ENCODE assay signal across 7 cellular contexts in the genomic region with DNA sequence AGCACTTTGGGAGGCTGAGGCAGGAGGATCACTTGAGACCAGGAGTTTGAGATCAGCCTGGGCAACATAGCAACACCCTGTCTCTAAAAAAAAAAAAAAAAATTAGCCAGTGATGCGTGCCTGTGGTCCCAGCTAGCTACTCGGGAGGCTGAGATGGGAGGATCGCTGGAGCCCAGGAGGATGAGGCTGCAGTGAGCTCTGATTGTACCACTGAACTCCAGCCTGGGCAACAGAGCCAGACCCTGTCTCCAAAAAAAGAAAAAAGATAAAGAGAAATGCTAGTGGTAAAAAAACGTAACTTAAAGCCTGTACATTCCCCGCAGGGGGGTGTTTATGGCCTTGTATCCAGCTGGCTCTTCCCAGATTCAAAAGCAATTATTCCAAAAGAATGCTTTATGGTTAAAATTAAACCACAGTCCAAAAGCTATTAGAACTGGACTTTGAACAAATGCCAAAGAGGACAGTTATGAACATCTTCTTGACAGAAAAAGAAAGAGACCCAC. TPM values are rescaled to one million over a fixed set of nuclear protein-coding genes. Genes with fewer than 3 reads are reported as not detected.
DNase-seq lines count a peak whose midpoint lies in the region; ATAC-seq and TF ChIP-seq lines count a peak whose summit lies in the region.

No MANE protein-coding gene starts in this region.

- no peak for TF ChIP-seq POLR2A in gastroesophageal sphincter (IDR thresholded peaks at IDR 0.05)

- ATAC-seq in gastroesophageal sphincter (no peak), GM18873 (IDR thresholded peaks at IDR 0.05; ENCODE audit: low FRiP score, unreplicated experiment) (no peak)

- TF ChIP-seq EP300 in gastroesophageal sphincter (IDR thresholded peaks at IDR 0.05) = no peak

- TF ChIP-seq CTCF in HEK293 (tag by site-specific recombination; IDR thresholded peaks at IDR 0.05) (no peak), VCaP (conservative IDR thresholded peaks at IDR 0.05) (no peak), gastroesophageal sphincter (IDR thresholded peaks at IDR 0.05) (no peak), smooth muscle cell (IDR thresholded peaks at IDR 0.05; ENCODE audit: borderline replicate concordance, insufficient read depth, poor library complexity, severe bottlenecking) (no peak)

- no peak for DNase-seq in smooth muscle cell (lab: John Stamatoyannopoulos, UW; ENCODE audit: unreplicated experiment)
- DNase-seq in NOMO-1 treated with dmso at 0.1 percent for 144 hours (lab: John Stamatoyannopoulos, UW; ENCODE audit: unreplicated experiment) = no peak
- no peak for DNase-seq in amniotic stem cell (lab: John Stamatoyannopoulos, UW)

- H3K9ac ChIP-seq in smooth muscle cell (ENCODE audit: low read depth) = peak overlapping the region; percentile 65

- H3K9me3 ChIP-seq in HEK293 (ENCODE audit: control insufficient read depth, insufficient read depth, low read depth, low read length) (no peaks in the 10 kb centered on the region), gastroesophageal sphincter (no peaks in the 10 kb centered on the region), smooth muscle cell (replicated peaks; ENCODE audit: low read depth) (no peaks in the 10 kb centered on the region)

- H3K4me2 ChIP-seq in smooth muscle cell = peak overlapping the region; percentile 87

- H3K4me3 ChIP-seq in HEK293 (ENCODE audit: low read depth, low read length) (peak overlapping the region; percentile 66), gastroesophageal sphincter (peak overlapping the region; percentile 68 to 78), smooth muscle cell (peak overlapping the region; percentile 71)

- no peaks in the 10 kb centered on the region for H3K36me3 ChIP-seq in HEK293 (ENCODE audit: control insufficient read depth in 2 of 2, insufficient read depth in 1 of 2, low read length in 2 of 2)
- peaks cover 0 to 10% of the 10 kb centered on the region in 2 donors for H3K36me3 ChIP-seq in gastroesophageal sphincter
- H3K36me3 ChIP-seq in smooth muscle cell (ENCODE audit: low read depth) = no peaks in the 10 kb centered on the region

- H3K4me1 ChIP-seq in HEK293 (ENCODE audit: control insufficient read depth, insufficient read depth, low read length) = no peaks in the 10 kb centered on the region; the same call in 1 of the 2 replicates
- H3K4me1 ChIP-seq in gastroesophageal sphincter = peaks cover 0 to 32% (median 0%) of the 10 kb centered on the region in 3 donors
- no peaks in the 10 kb centered on the region for H3K4me1 ChIP-seq in smooth muscle cell (ENCODE audit: low read depth)

- H2AFZ ChIP-seq in smooth muscle cell (ENCODE audit: low read depth) = peak overlapping the region; percentile 83

- POLR2A ChIA-PET in HEK293 (lab: Yijun Ruan, JAX) = interaction anchor here (0.9 to 1.8 kb wide), 6 partner anchors 38 to 105 kb away, joined by 3 to 10 read pairs (median 5); a partner anchor contains a TSS

- 33 to 37% methylated on average over 2 to 3 of the region's 5 CpGs for WGBS in gastroesophageal sphincter (ENCODE audit: low coverage in 1 of 2), 2 donors
- WGBS in smooth muscle cell (ENCODE audit: low lambda C conversion rate) = 68% methylated on average over 5 of the region's 5 CpGs

- H3K27me3 ChIP-seq in gastroesophageal sphincter (no peaks in the 10 kb centered on the region), smooth muscle cell (ENCODE audit: low read depth) (no peaks in the 10 kb centered on the region)

- no peaks in the 10 kb centered on the region for H3K79me2 ChIP-seq in smooth muscle cell (ENCODE audit: low read depth)

- no peaks in the 10 kb centered on the region for H4K20me1 ChIP-seq in smooth muscle cell (ENCODE audit: low read depth)

- H3F3A ChIP-seq in smooth muscle cell (ENCODE audit: low read depth) = no peaks in the 10 kb centered on the region

- H3K27ac ChIP-seq in HEK293 (ENCODE audit: extremely low read depth, low read depth, low read length) (no peak overlapping the region; the same call in 1 of the 2 replicates), VCaP (peak overlapping the region; percentile 96), gastroesophageal sphincter (peak overlapping the region; percentile 16 to 86 (median 82)), smooth muscle cell (ENCODE audit: low read depth) (peak overlapping the region; percentile 52)

- CTCF ChIA-PET in HEK293 (lab: Yijun Ruan, JAX) = interaction anchor here (0.6 to 5.4 kb wide), 36 partner anchors 9 to 327 kb away, joined by 3 to 45 read pairs (median 5); a partner anchor contains a TSS

TF ChIP-seq in HEK293, 187 proteins besides CTCF, POLR2A, EP300 and RAD21:
- TF ChIP-seq ZNF473 (tag by site-specific recombination; IDR thresholded peaks at IDR 0.05) (no peak), ZNF654 (tag by site-specific recombination; IDR thresholded peaks at IDR 0.05; ENCODE audit: low read depth) (no peak), ZSCAN30 (tag by site-specific recombination; IDR thresholded peaks at IDR 0.05) (no peak), ZNF221 (tag by site-specific recombination; IDR thresholded peaks at IDR 0.05; ENCODE audit: borderline replicate concordance) (no peak), ZNF121 (tag by site-specific recombination; IDR thresholded peaks at IDR 0.05) (peak; percentile 93), HOXC10 (CRISPR knock-in tag; IDR thresholded peaks at IDR 0.05) (no peak), ZNF501 (tag by site-specific recombination; IDR thresholded peaks at IDR 0.05) (no peak), ZIC2 (tag by site-specific recombination; IDR thresholded peaks at IDR 0.05) (peak; percentile 55), ZNF341 (tag by site-specific recombination; IDR thresholded peaks at IDR 0.05; ENCODE audit: low read depth) (peak; percentile 59)
- TF ChIP-seq, protein P1, sequence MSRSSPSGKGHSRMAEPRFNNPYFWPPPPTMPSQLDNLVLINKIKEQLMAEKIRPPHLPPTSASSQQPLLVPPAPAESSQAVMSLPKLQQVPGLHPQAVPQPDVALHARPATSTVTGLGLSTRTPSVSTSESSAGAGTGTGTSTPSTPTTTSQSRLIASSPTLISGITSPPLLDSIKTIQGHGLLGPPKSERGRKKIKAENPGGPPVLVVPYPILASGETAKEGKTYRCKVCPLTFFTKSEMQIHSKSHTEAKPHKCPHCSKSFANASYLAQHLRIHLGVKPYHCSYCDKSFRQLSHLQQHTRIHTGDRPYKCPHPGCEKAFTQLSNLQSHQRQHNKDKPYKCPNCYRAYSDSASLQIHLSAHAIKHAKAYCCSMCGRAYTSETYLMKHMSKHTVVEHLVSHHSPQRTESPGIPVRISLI (tag by site-specific recombination; IDR thresholded peaks at IDR 0.05) = peak; percentile 50; the same call in 1 of the 2 replicates
- TF ChIP-seq, protein P2, sequence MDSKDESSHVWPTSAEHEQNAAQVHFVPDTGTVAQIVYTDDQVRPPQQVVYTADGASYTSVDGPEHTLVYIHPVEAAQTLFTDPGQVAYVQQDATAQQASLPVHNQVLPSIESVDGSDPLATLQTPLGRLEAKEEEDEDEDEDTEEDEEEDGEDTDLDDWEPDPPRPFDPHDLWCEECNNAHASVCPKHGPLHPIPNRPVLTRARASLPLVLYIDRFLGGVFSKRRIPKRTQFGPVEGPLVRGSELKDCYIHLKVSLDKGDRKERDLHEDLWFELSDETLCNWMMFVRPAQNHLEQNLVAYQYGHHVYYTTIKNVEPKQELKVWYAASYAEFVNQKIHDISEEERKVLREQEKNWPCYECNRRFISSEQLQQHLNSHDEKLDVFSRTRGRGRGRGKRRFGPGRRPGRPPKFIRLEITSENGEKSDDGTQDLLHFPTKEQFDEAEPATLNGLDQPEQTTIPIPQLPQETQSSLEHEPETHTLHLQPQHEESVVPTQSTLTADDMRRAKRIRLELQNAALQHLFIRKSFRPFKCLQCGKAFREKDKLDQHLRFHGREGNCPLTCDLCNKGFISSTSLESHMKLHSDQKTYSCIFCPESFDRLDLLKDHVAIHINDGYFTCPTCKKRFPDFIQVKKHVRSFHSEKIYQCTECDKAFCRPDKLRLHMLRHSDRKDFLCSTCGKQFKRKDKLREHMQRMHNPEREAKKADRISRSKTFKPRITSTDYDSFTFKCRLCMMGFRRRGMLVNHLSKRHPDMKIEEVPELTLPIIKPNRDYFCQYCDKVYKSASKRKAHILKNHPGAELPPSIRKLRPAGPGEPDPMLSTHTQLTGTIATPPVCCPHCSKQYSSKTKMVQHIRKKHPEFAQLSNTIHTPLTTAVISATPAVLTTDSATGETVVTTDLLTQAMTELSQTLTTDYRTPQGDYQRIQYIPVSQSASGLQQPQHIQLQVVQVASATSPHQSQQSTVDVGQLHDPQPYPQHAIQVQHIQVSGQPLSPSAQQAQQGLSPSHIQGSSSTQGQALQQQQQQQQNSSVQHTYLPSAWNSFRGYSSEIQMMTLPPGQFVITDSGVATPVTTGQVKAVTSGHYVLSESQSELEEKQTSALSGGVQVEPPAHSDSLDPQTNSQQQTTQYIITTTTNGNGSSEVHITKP (tag by site-specific recombination; IDR thresholded peaks at IDR 0.05) = peak; percentile 16; the same call in 1 of the 2 replicates
TF ChIP-seq in HEK293: peak in this region for 5.

RNA-seq across cellular contexts. Expression of a gene that starts 16.4 kb away (rescaled TPM):
- total RNA-seq in gastroesophageal sphincter (under 1 TPM in 1 of 4 donors, not detected in 3; 0.13 TPM), smooth muscle cell (0.63 and 1.2 TPM in 2 replicates)
- 1.1 and 3.3 TPM in 2 replicates for polyA plus RNA-seq in smooth muscle cell

RNA-seq across cellular contexts. Expression of a gene that starts 30.5 kb away (rescaled TPM):
- total RNA-seq in gastroesophageal sphincter (under 1 TPM in 1 of 4 donors, not detected in 3; 0.62 TPM), smooth muscle cell (7.8 and 8.3 TPM in 2 replicates)
- polyA plus RNA-seq in smooth muscle cell = 3.1 and 16.8 TPM in 2 replicates

RNA-seq across cellular contexts. Expression of a gene that starts 36.6 kb away (rescaled TPM):
- total RNA-seq in gastroesophageal sphincter (10 to 100 TPM; 11.2 to 23.4 (median 15.7) TPM), smooth muscle cell (5.4 and 6.2 TPM in 2 replicates)
- polyA plus RNA-seq in smooth muscle cell = 7.7 and 11.6 TPM in 2 replicates

RNA-seq across cellular contexts. Expression of a gene that starts 40.6 kb away (rescaled TPM):
- 100 to 1,000 TPM; 559 to 895 (median 639) TPM for total RNA-seq in gastroesophageal sphincter
- total RNA-seq in smooth muscle cell = 1,233 and 1,255 TPM in 2 replicates
- polyA plus RNA-seq in smooth muscle cell = 3,052 and 3,080 TPM in 2 replicates

RNA-seq across cellular contexts. Expression of a gene that starts 42.9 kb away (rescaled TPM):
- total RNA-seq in gastroesophageal sphincter (10 to 100 TPM; 37.2 to 71.7 (median 60.8) TPM), smooth muscle cell (21.7 and 35.1 TPM in 2 replicates)
- 39.6 and 61.1 TPM in 2 replicates for polyA plus RNA-seq in smooth muscle cell
